10 cellular contexts compared by ENCODE assay signal in the genomic region with DNA sequence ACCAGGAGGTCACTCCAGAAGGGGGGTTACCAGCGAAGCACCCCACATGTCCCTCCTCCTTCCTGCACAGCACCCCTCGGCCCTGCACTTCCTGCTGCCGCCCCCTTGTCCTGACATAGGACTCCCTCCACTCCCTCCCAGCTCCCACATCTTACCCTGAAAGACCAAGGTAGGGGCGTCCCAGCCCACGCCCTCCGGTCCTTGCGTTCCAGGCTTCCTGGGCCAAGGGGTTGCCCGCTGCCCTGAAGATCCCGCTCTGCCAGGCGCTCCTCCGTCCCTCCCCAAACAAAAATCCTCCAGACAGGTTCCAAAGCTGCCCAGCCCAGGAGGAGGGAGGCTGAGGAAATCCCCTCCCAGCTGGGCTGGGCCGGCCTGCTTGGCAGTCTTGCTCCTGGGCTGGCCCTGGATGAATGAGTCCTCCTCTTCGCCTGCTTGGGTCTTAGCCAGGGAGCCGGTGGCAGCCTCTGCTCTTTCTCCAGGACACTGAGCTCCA. TPM values are rescaled to one million over a fixed set of nuclear protein-coding genes. Genes with fewer than 3 reads are reported as not detected.
DNase-seq lines count a peak whose midpoint lies in the region; ATAC-seq and TF ChIP-seq lines count a peak whose summit lies in the region.
"Had no signal": no experiment of that assay in that cellular context is flagged by ENCODE, and none has a peak within 500 bp of the region (broad histone marks: within the 10 kb centered on the region; RNA-seq: fewer than 3 reads in every experiment).

A gene with protein sequence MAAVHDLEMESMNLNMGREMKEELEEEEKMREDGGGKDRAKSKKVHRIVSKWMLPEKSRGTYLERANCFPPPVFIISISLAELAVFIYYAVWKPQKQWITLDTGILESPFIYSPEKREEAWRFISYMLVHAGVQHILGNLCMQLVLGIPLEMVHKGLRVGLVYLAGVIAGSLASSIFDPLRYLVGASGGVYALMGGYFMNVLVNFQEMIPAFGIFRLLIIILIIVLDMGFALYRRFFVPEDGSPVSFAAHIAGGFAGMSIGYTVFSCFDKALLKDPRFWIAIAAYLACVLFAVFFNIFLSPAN (minus strand): TSS at position 304 of the 493 bp plus-strand sequence. CDS start 22,618 bp downstream, outside the sequence.

- peaks cover 0 to 6% (median 0%) of the 10 kb centered on the region in 5 donors for H3K27me3 Mint-ChIP-seq in naive thymus-derived CD8-positive, alpha-beta T cell
- H3K27me3 Mint-ChIP-seq in stimulated activated naive CD8-positive, alpha-beta T cell treated with anti-CD3 and anti-CD28 coated beads, Interleukin-15, amount 100 ng/mL, for 72 hours: no peaks in the 10 kb centered on the region

- H3K36me3 ChIP-seq in thoracic aorta: no peaks in the 10 kb centered on the region
- H3K36me3 ChIP-seq in SJCRH30: no peaks in the 10 kb centered on the region

- DNase-seq in LHCN-M2 (ENCODE audit: low read depth) (peak; percentile 44), choroid plexus epithelial cell (ENCODE audit: low read depth) (peak; percentile 48), left lobe of liver (ENCODE audit: low spot score) (no peak), thoracic aorta (ENCODE audit: low spot score) (no peak), SJCRH30 (no peak)
- no peak for DNase-seq in naive thymus-derived CD8-positive, alpha-beta T cell
- no peak for DNase-seq in activated CD4-positive, alpha-beta T cell treated with anti-CD3 and anti-CD28 coated beads, Interleukin-2, amount 50 U/mL, for 48 hours
- DNase-seq in stimulated activated naive CD8-positive, alpha-beta T cell treated with anti-CD3 and anti-CD28 coated beads, Interleukin-15, amount 100 ng/mL, for 72 hours: no peak
- DNase-seq: naive B cell, NCI-H2227 treated with DMSO at 0.1 percent for 48 hours had no signal

- H3K9me3 ChIP-seq in thoracic aorta (no peaks in the 10 kb centered on the region), SJCRH30 (replicated peaks) (no peaks in the 10 kb centered on the region)

- H3K36me3 Mint-ChIP-seq in naive thymus-derived CD8-positive, alpha-beta T cell: no peaks in the 10 kb centered on the region
- H3K36me3 Mint-ChIP-seq: naive B cell had no signal

- H3K9me3 Mint-ChIP-seq in naive thymus-derived CD8-positive, alpha-beta T cell: peaks cover 0 to 2% (median 0%) of the 10 kb centered on the region in 9 donors
- H3K9me3 Mint-ChIP-seq in stimulated activated naive CD8-positive, alpha-beta T cell treated with anti-CD3 and anti-CD28 coated beads, Interleukin-15, amount 100 ng/mL, for 72 hours: no peaks in the 10 kb centered on the region
- H3K9me3 Mint-ChIP-seq: naive B cell had no signal

- POLR2A ChIA-PET in naive thymus-derived CD8-positive, alpha-beta T cell (lab: Charles Lee): interaction anchor here (1.1 kb wide), 1 partner anchor 84 kb away, joined by 3 read pairs; no protein-coding TSS in a partner anchor

- TF ChIP-seq CTCF in choroid plexus epithelial cell (conservative IDR thresholded peaks at IDR 0.05; ENCODE audit: low read depth, low read length) (no peak), thoracic aorta (IDR thresholded peaks at IDR 0.05) (no peak)

- H3K4me3 ChIP-seq in choroid plexus epithelial cell (ENCODE audit: low read depth, low read length) (peak within 1 kb of the TSS; percentile 51), thoracic aorta (peak within 1 kb of the TSS; percentile 61), SJCRH30 (no peak within 1 kb of the TSS; the same call in 1 of the 2 replicates)

- H3K4me1 ChIP-seq in thoracic aorta (ENCODE audit: control insufficient read depth in 1 of 2, low read depth in 2 of 2): peaks cover 3 to 12% of the 10 kb centered on the region in 2 donors
- no peaks in the 10 kb centered on the region for H3K4me1 ChIP-seq in SJCRH30

- H3K27ac ChIP-seq in thoracic aorta (no peak within 1 kb of the TSS), SJCRH30 (no peak within 1 kb of the TSS)

- peak within 1 kb of the TSS in 2 of 10 donors; percentile 7 to 51 for H3K27ac Mint-ChIP-seq in naive thymus-derived CD8-positive, alpha-beta T cell
- H3K27ac Mint-ChIP-seq in stimulated activated naive CD8-positive, alpha-beta T cell treated with anti-CD3 and anti-CD28 coated beads, Interleukin-15, amount 100 ng/mL, for 72 hours: peak within 1 kb of the TSS in 1 of 2 donors; percentile 83

- no peak within 1 kb of the TSS for H3K4me3 Mint-ChIP-seq in naive thymus-derived CD8-positive, alpha-beta T cell
- H3K4me3 Mint-ChIP-seq in stimulated activated naive CD8-positive, alpha-beta T cell treated with anti-CD3 and anti-CD28 coated beads, Interleukin-15, amount 100 ng/mL, for 72 hours: no peak within 1 kb of the TSS

- ATAC-seq in left lobe of liver: peak; percentile 68
- no peak for ATAC-seq in thoracic aorta (ENCODE audit: insufficient number of reproducible peaks, low FRiP score, low read depth)
- no peak for ATAC-seq in naive thymus-derived CD8-positive, alpha-beta T cell
- ATAC-seq in stimulated activated naive CD8-positive, alpha-beta T cell treated with anti-CD3 and anti-CD28 coated beads, Interleukin-15, amount 100 ng/mL, for 72 hours: no peak

- H3K4me1 Mint-ChIP-seq in naive thymus-derived CD8-positive, alpha-beta T cell: peaks cover 0 to 10% (median 1%) of the 10 kb centered on the region in 4 donors
- H3K4me1 Mint-ChIP-seq in stimulated activated naive CD8-positive, alpha-beta T cell treated with anti-CD3 and anti-CD28 coated beads, Interleukin-15, amount 100 ng/mL, for 72 hours: no peaks in the 10 kb centered on the region
- H3K4me1 Mint-ChIP-seq: naive B cell had no signal

- no peaks in the 10 kb centered on the region for H3K27me3 ChIP-seq in thoracic aorta (replicated peaks; ENCODE audit: insufficient read depth)
- H3K27me3 ChIP-seq in SJCRH30: 0 out of 2 replicates have a peak, but pooled peaks cover 7% of the 10 kb centered on the region

RNA-seq across cellular contexts. Expression of the gene that starts here (rescaled TPM):
- 0.17 and 0.96 TPM in 2 replicates for total RNA-seq in LHCN-M2 (2014; rRNA removed)
- polyA plus RNA-seq in LHCN-M2 (2012): 1.3 TPM
- not detected for total RNA-seq in left lobe of liver
- total RNA-seq in thoracic aorta: under 1 TPM in 1 of 2 donors, not detected in 1; 0.85 TPM
- total RNA-seq in naive thymus-derived CD8-positive, alpha-beta T cell: not detected
- polyA plus RNA-seq in naive thymus-derived CD8-positive, alpha-beta T cell: under 1 TPM in 1 of 3 donors, not detected in 2; 0.14 TPM
- total RNA-seq in SJCRH30 (2014; rRNA removed; shearing (Covaris generic)): 0.10 TPM in 1 of 2 replicates, not detected in the other

Comparison
In these comparisons a context has a peak if more than half of its experiments do, and no peak if none do; other contexts are left out.
1. Peak in ATAC-seq in left lobe of liver; RNA of the gene not detected or under 1 TPM.
2. DNase-seq: peak in LHCN-M2 (single experiment) and choroid plexus epithelial cell (single experiment); none in left lobe of liver (single experiment), thoracic aorta (single experiment), naive thymus-derived CD8-positive, alpha-beta T cell (0 of 10), activated CD4-positive, alpha-beta T cell treated with anti-CD3 and anti-CD28 coated beads, Interleukin-2, amount 50 U/mL, for 48 hours (0 of 2), stimulated activated naive CD8-positive, alpha-beta T cell treated with anti-CD3 and anti-CD28 coated beads, Interleukin-15, amount 100 ng/mL, for 72 hours (0 of 2) and SJCRH30 (0 of 2).